Comparison of ENCODE assay signal across 8 cellular contexts in genomic region chr6:111642463-111643158, GRCh38. TPM values are rescaled to one million over a fixed set of nuclear protein-coding genes. Genes with fewer than 3 reads are reported as not detected.
DNase-seq lines count a peak whose midpoint lies in the region; ATAC-seq and TF ChIP-seq lines count a peak whose summit lies in the region.

No MANE protein-coding gene starts in this region.

- no peak overlapping the region for H3K27ac ChIP-seq in OCI-LY1 (ENCODE audit: low read depth, low read length, poor library complexity, severe bottlenecking)

- no peaks in the 10 kb centered on the region for H3K9me2 ChIP-seq in OCI-LY1 (ENCODE audit: low read depth, low read length)

- H3K27ac Mint-ChIP-seq in activated CD8-positive, alpha-beta memory T cell treated with anti-CD3 and anti-CD28 coated beads, Interleukin-2, amount 10 ng/mL, durations not matched to agents 7 days and 5 days = no peak overlapping the region
- H3K27ac Mint-ChIP-seq in brain = peak overlapping the region in 2 of 5 experiments; percentile 15 to 76
- H3K27ac Mint-ChIP-seq in stimulated activated naive CD8-positive, alpha-beta T cell treated with anti-CD3 and anti-CD28 coated beads, Interleukin-15, amount 100 ng/mL, for 72 hours = peak overlapping the region in 1 of 2 donors; percentile 82

- H3K27me3 Mint-ChIP-seq in activated CD8-positive, alpha-beta memory T cell treated with anti-CD3 and anti-CD28 coated beads, Interleukin-2, amount 10 ng/mL, durations not matched to agents 7 days and 5 days = no peaks in the 10 kb centered on the region
- H3K27me3 Mint-ChIP-seq in brain = no peaks in the 10 kb centered on the region
- no peaks in the 10 kb centered on the region for H3K27me3 Mint-ChIP-seq in stimulated activated naive CD8-positive, alpha-beta T cell treated with anti-CD3 and anti-CD28 coated beads, Interleukin-15, amount 100 ng/mL, for 72 hours

- TF ChIP-seq CTCF in OCI-LY1 (IDR thresholded peaks at IDR 0.05; ENCODE audit: low read length) = peak; percentile 78
- TF ChIP-seq CTCF in brain (conservative IDR thresholded peaks at IDR 0.05) = peak; percentile 51 to 70

- peak; percentile 80 for ATAC-seq in activated CD8-positive, alpha-beta memory T cell treated with anti-CD3 and anti-CD28 coated beads, Interleukin-2, amount 10 ng/mL, durations not matched to agents 7 days and 5 days
- peak; percentile 58 for ATAC-seq in HG02840 (IDR thresholded peaks at IDR 0.05; ENCODE audit: low FRiP score, unreplicated experiment)
- peak; percentile 60 for ATAC-seq in stimulated activated naive CD8-positive, alpha-beta T cell treated with anti-CD3 and anti-CD28 coated beads, Interleukin-15, amount 100 ng/mL, for 72 hours
- no peak for ATAC-seq in HG02870 (IDR thresholded peaks at IDR 0.05; ENCODE audit: unreplicated experiment)

- H3K36me3 Mint-ChIP-seq in activated CD8-positive, alpha-beta memory T cell treated with anti-CD3 and anti-CD28 coated beads, Interleukin-2, amount 10 ng/mL, durations not matched to agents 7 days and 5 days = peaks cover 9% of the 10 kb centered on the region
- peaks cover 25% of the 10 kb centered on the region for H3K36me3 Mint-ChIP-seq in brain

- H4K20me1 ChIP-seq in OCI-LY1 (ENCODE audit: insufficient read depth, low read length) = no peaks in the 10 kb centered on the region

- H3K9ac ChIP-seq in OCI-LY1 (ENCODE audit: low read length) = no peak overlapping the region; the same call in 1 of the 2 replicates

- H3K36me3 ChIP-seq in OCI-LY1 (ENCODE audit: insufficient read depth, low read length) = no peaks in the 10 kb centered on the region

- H3K4me3 Mint-ChIP-seq in activated CD8-positive, alpha-beta memory T cell treated with anti-CD3 and anti-CD28 coated beads, Interleukin-2, amount 10 ng/mL, durations not matched to agents 7 days and 5 days = no peak overlapping the region
- no peak overlapping the region for H3K4me3 Mint-ChIP-seq in brain
- no peak overlapping the region for H3K4me3 Mint-ChIP-seq in stimulated activated naive CD8-positive, alpha-beta T cell treated with anti-CD3 and anti-CD28 coated beads, Interleukin-15, amount 100 ng/mL, for 72 hours

- H2AFZ ChIP-seq in OCI-LY1 (ENCODE audit: low read length) = peak overlapping the region; percentile 88

- no peaks in the 10 kb centered on the region for H3K9me3 Mint-ChIP-seq in activated CD8-positive, alpha-beta memory T cell treated with anti-CD3 and anti-CD28 coated beads, Interleukin-2, amount 10 ng/mL, durations not matched to agents 7 days and 5 days (ENCODE audit: low read depth)
- peaks cover 3 to 7% (median 6%) of the 10 kb centered on the region in 5 experiments for H3K9me3 Mint-ChIP-seq in brain
- H3K9me3 Mint-ChIP-seq in stimulated activated naive CD8-positive, alpha-beta T cell treated with anti-CD3 and anti-CD28 coated beads, Interleukin-15, amount 100 ng/mL, for 72 hours = no peaks in the 10 kb centered on the region

- peak overlapping the region; percentile 21 for H3K4me3 ChIP-seq in OCI-LY1 (ENCODE audit: low read depth, low read length, poor library complexity, severe bottlenecking)

- peaks cover 6% of the 10 kb centered on the region for H3K4me1 ChIP-seq in OCI-LY1 (ENCODE audit: insufficient read depth, low read length, severe bottlenecking)

- CTCF ChIA-PET in activated CD8-positive, alpha-beta memory T cell treated with anti-CD3 and anti-CD28 coated beads, Interleukin-2, amount 10 ng/mL, durations not matched to agents 7 days and 5 days (lab: Charles Lee) = interaction anchor here (0.8 to 2.5 kb wide), 7 partner anchors 12 to 585 kb away, joined by 3 to 14 read pairs (median 3); partner anchors contain the start of gene TRAF3IP2

- H3K4me2 ChIP-seq in OCI-LY1 (ENCODE audit: low read length) = peak overlapping the region; percentile 63

- no peaks in the 10 kb centered on the region for H3K79me2 ChIP-seq in OCI-LY1 (ENCODE audit: insufficient read depth, low read length)

- no peaks in the 10 kb centered on the region for H3K27me3 ChIP-seq in OCI-LY1 (ENCODE audit: insufficient read depth, low read length)

- H3K9me3 ChIP-seq in OCI-LY1 (ENCODE audit: low read length) = no peaks in the 10 kb centered on the region

- DNase-seq in activated CD8-positive, alpha-beta memory T cell treated with anti-CD3 and anti-CD28 coated beads, Interleukin-2, amount 10 ng/mL, durations not matched to agents 7 days and 5 days = peak; percentile 66
- DNase-seq in activated CD8-positive, alpha-beta memory T cell treated with anti-CD3 and anti-CD28 coated beads, Interleukin-2, amount 50 U/mL, for 48 hours = no peak
- DNase-seq in islet precursor cell = peak; percentile 74
- DNase-seq in stimulated activated naive CD8-positive, alpha-beta T cell treated with anti-CD3 and anti-CD28 coated beads, Interleukin-15, amount 100 ng/mL, for 72 hours = peak; percentile 32 to 41

- no peaks in the 10 kb centered on the region for H3F3A ChIP-seq in OCI-LY1 (ENCODE audit: insufficient read depth, low read length)

- no peaks in the 10 kb centered on the region for H3K4me1 Mint-ChIP-seq in activated CD8-positive, alpha-beta memory T cell treated with anti-CD3 and anti-CD28 coated beads, Interleukin-2, amount 10 ng/mL, durations not matched to agents 7 days and 5 days
- peaks cover 12% of the 10 kb centered on the region for H3K4me1 Mint-ChIP-seq in brain
- H3K4me1 Mint-ChIP-seq in stimulated activated naive CD8-positive, alpha-beta T cell treated with anti-CD3 and anti-CD28 coated beads, Interleukin-15, amount 100 ng/mL, for 72 hours = no peaks in the 10 kb centered on the region

RNA-seq across cellular contexts. Expression of gene TRAF3IP2, which starts 36.9 kb away (rescaled TPM):
- 10 to 100 TPM; 14.8 to 15.5 TPM for total RNA-seq in activated CD8-positive, alpha-beta memory T cell treated with anti-CD3 and anti-CD28 coated beads, Interleukin-2, amount 10 ng/mL, durations not matched to agents 7 days and 5 days
- polyA plus RNA-seq in brain (ENCODE audit: insufficient read depth, low read depth, low replicate concordance) = 102 TPM
